In the genomic region with DNA sequence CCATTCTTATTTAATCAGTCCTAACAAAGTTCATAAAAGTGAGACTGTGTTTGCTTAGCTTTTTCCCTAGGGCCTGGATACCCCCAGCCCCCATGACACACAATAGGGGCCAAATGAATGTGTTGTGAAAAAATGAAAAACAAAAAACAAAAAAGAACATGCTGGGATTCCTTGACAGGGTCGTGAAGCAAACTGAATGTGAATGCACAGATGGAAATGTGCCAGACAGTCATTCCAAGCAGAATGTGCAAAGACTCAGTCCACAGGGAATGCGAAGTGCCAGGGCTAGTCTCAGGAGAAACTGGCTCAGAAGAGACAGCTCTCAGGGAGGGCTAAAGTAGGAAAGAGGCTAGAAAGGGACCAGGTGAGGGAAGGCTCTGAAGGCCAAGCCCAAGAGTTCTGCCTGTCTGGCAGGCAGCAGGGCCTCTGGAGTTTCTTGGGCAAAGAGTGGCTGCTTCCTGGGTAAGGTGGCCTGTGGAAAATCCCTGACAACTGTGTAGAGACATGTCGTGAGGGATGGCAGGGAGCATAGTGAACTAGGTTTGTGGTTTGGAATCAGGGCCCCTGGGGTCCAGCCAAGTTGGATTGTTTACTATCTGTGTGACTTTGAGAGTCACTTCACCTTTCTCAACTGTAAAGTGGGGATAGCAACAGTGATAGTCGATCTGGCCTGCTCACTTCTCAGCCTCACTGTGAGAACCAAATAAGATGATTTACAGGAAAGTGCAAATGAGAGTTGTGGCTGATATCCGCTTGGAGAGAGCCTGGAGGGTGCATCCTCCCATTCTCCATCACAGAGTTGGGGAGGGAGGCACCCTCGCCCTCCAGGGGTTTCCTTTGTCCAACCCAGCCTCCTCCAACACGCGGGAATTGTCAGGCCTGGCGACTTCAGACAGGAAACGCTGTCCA, we compare ENCODE assay signal across 9 cellular contexts. TPM values are rescaled to one million over a fixed set of nuclear protein-coding genes. Genes with fewer than 3 reads are reported as not detected.
DNase-seq lines count a peak whose midpoint lies in the region; ATAC-seq and TF ChIP-seq lines count a peak whose summit lies in the region.
"Had no signal": no experiment of that assay in that cellular context is flagged by ENCODE, and none has a peak within 500 bp of the region (broad histone marks: within the 10 kb centered on the region; RNA-seq: fewer than 3 reads in every experiment).

No MANE protein-coding gene starts in this region.

- peak overlapping the region; percentile 63 for H3K4me3 Mint-ChIP-seq in endodermal cell

- no peaks in the 10 kb centered on the region for H3K4me1 ChIP-seq in endodermal cell (ENCODE audit: control insufficient read depth, insufficient read depth, low read length)
- H3K4me1 ChIP-seq in parathyroid adenoma: no peaks in the 10 kb centered on the region

- H3K36me3 Mint-ChIP-seq in endodermal cell (ENCODE audit: low read depth): no peaks in the 10 kb centered on the region

- H3K79me2 ChIP-seq in parathyroid adenoma: no peaks in the 10 kb centered on the region

- peak overlapping the region; percentile 66 for H2AFZ ChIP-seq in parathyroid adenoma

- H3K9ac ChIP-seq in endodermal cell (ENCODE audit: extremely low read depth, low read length, poor library complexity, severe bottlenecking) (no peak overlapping the region), parathyroid adenoma (no peak overlapping the region)

- peaks cover 21% of the 10 kb centered on the region for H3K27me3 Mint-ChIP-seq in endodermal cell (ENCODE audit: insufficient read depth)

- peak; percentile 34 for DNase-seq in NCI-H510A treated with DMSO at 0.1 percent for 48 hours (lab: John Stamatoyannopoulos, UW)
- DNase-seq in NCI-H510A (lab: John Stamatoyannopoulos, UW): no peak
- DNase-seq in RKO (ENCODE audit: low spot score): peak; percentile 49
- no peak for DNase-seq in endodermal cell
- DNase-seq in NCI-H146 (lab: John Stamatoyannopoulos, UW): no peak
- no peak for DNase-seq in AG20443 (ENCODE audit: low spot score)
- DNase-seq: DND-41 had no signal

- H3K9me3 ChIP-seq in endodermal cell (ENCODE audit: control insufficient read depth, low read length) (no peaks in the 10 kb centered on the region), parathyroid adenoma (ENCODE audit: control insufficient read depth, low read length) (no peaks in the 10 kb centered on the region)

- H3K9me3 Mint-ChIP-seq in endodermal cell: no peaks in the 10 kb centered on the region

- H3K27me3 ChIP-seq in endodermal cell (ENCODE audit: control insufficient read depth, insufficient read depth, low read length, poor library complexity, severe bottlenecking) (peaks cover 28% of the 10 kb centered on the region), parathyroid adenoma (ENCODE audit: control insufficient read depth, insufficient read depth, low read length) (no peaks in the 10 kb centered on the region)

- H3K27ac Mint-ChIP-seq in endodermal cell: peak overlapping the region; percentile 83

- H3K27ac ChIP-seq in endodermal cell (ENCODE audit: low read depth, low read length) (peak overlapping the region; percentile 30), parathyroid adenoma (peak overlapping the region; percentile 58)

- TF ChIP-seq CTCF in endodermal cell (conservative IDR thresholded peaks at IDR 0.05) (no peak), parathyroid adenoma (IDR thresholded peaks at IDR 0.05) (no peak)

- H3K4me3 ChIP-seq in endodermal cell (ENCODE audit: low read length) (peak overlapping the region; percentile 87), parathyroid adenoma (ENCODE audit: low read depth, low read length) (peak overlapping the region; percentile 68)

- H3K4me2 ChIP-seq in parathyroid adenoma (ENCODE audit: low read length): peak overlapping the region; percentile 98

- 39 to 41% methylated on average over 7 to 10 of the region's 10 CpGs for WGBS in endodermal cell (ENCODE audit: insufficient coverage in 1 of 2, insufficient read length in 1 of 2), 2 experiments

- H3K36me3 ChIP-seq in endodermal cell (ENCODE audit: control insufficient read depth, insufficient read depth, low read length) (no peaks in the 10 kb centered on the region), parathyroid adenoma (ENCODE audit: control insufficient read depth, insufficient read depth, low read length) (no peaks in the 10 kb centered on the region)

- peaks cover 9% of the 10 kb centered on the region for H3K4me1 Mint-ChIP-seq in endodermal cell

- no peak for ATAC-seq in HG03460 (IDR thresholded peaks at IDR 0.05; ENCODE audit: unreplicated experiment)

RNA-seq across cellular contexts. Expression of gene ADAM15, which starts 1.2 kb away (rescaled TPM):
- total RNA-seq in endodermal cell: 10 to 100 TPM; 13.4 to 16.5 TPM
- 26.5 TPM for polyA plus RNA-seq in endodermal cell (2013, experiment 1 of 2)
- polyA plus RNA-seq in endodermal cell (2013, experiment 2 of 2): 27.3 TPM

RNA-seq across cellular contexts. Expression of gene EFNA4, which starts 13.6 kb away (rescaled TPM):
- total RNA-seq in endodermal cell: 10 to 100 TPM; 15.9 to 17.9 TPM
- polyA plus RNA-seq in endodermal cell (2013, experiment 1 of 2): 30.7 TPM
- polyA plus RNA-seq in endodermal cell (2013, experiment 2 of 2): 29.6 TPM

RNA-seq across cellular contexts. Expression of gene DCST1, which starts 16.3 kb away (rescaled TPM):
- total RNA-seq in endodermal cell: not detected
- polyA plus RNA-seq in endodermal cell (2013, experiment 1 of 2): not detected
- not detected for polyA plus RNA-seq in endodermal cell (2013, experiment 2 of 2)

RNA-seq across cellular contexts. Expression of gene DCST2, which starts 16.3 kb away (rescaled TPM):
- 1 to 10 TPM in 1 of 2 donors, under 1 TPM in 1; 0.44 to 2.0 TPM for total RNA-seq in endodermal cell
- polyA plus RNA-seq in endodermal cell (2013, experiment 1 of 2): 4.1 TPM
- 3.4 TPM for polyA plus RNA-seq in endodermal cell (2013, experiment 2 of 2)

RNA-seq across cellular contexts. Expression of gene EFNA3, which starts 28.7 kb away (rescaled TPM):
- total RNA-seq in endodermal cell: 1 to 10 TPM; 3.1 to 6.0 TPM
- 19.9 TPM for polyA plus RNA-seq in endodermal cell (2013, experiment 1 of 2)
- 19.0 TPM for polyA plus RNA-seq in endodermal cell (2013, experiment 2 of 2)

Comparison
In these comparisons a context has a peak if more than half of its experiments do, and no peak if none do; other contexts are left out.
1. DNase-seq: peak in NCI-H510A treated with DMSO at 0.1 percent for 48 hours (single experiment) and RKO (single experiment); none in NCI-H510A (single experiment), endodermal cell (single experiment), NCI-H146 (single experiment) and AG20443 (single experiment).